11 cellular contexts compared by ENCODE assay signal in the genomic region with DNA sequence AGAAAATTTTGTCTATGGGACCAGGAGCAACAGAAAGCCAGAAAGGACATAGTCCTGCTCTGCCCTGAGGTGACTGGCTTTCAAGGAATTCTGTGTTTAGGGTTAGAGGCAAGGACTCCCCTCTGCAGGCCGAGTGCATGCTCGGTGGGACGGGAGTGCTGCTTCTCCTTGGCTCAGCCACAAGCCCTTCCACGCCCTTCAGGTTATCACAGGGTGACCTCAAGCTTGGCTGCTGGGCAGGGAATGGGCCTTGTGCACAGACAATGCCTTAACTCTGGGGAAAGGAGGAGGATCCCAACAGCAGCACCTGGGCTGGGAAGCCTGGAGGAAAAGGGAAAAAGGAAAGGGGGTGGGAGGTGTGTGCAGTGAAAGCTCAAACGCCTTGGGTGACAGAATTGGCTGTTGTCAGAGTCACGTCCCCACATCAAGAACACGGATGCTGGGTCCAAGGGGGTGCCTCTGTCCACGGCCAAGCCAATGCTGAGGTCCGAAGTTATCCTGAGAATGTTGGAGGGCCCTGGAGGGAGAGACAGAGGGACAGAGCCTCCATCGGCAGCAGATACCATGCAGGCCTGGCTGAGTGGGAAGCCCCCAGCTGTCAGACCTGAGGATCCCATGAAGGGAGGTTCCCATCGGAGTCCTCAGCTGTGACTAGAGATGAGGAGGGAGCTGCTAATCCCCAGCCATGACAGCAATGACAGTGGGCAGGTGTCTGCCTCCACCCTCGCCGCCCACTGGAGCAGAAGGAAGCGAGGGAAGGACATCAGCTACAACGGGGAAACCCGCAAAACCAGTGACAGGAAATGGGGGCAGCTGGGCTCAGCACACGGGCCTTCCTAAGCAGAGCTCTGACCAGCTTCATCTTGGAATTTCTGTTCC. TPM values are rescaled to one million over a fixed set of nuclear protein-coding genes. Genes with fewer than 3 reads are reported as not detected.
DNase-seq lines count a peak whose midpoint lies in the region; ATAC-seq, FAIRE-seq and TF ChIP-seq lines count a peak whose summit lies in the region.
"Had no signal": no experiment of that assay in that cellular context is flagged by ENCODE, and none has a peak within 500 bp of the region (broad histone marks: within the 10 kb centered on the region; RNA-seq: fewer than 3 reads in every experiment).

No MANE protein-coding gene starts in this region.

- no peak overlapping the region for H4K5ac ChIP-seq in IMR-90 (ENCODE audit: low read depth, low read length)

- no peak overlapping the region for H3K56ac ChIP-seq in IMR-90 (ENCODE audit: extremely low read depth, insufficient read depth, low read length)

- dilution Hi-C loops in IMR-90 (cut with HindIII; ENCODE audit: low sequenced_read_pairs, unreplicated experiment): no loop called here

- no peak overlapping the region for H3K14ac ChIP-seq in IMR-90 (replicated peaks; ENCODE audit: low read depth, low read length)

- FAIRE-seq in frontal cortex (lab: Jason Lieb, UNC): no peak

- H3K27ac ChIP-seq in IMR-90 (ENCODE audit: insufficient read depth, low read length): no peak overlapping the region
- H3K27ac ChIP-seq in esophagus (ENCODE audit: low read depth in 2 of 2, low read length in 1 of 2): peak overlapping the region; percentile 11 to 58
- peak overlapping the region; percentile 77 for H3K27ac ChIP-seq in substantia nigra (ENCODE audit: low read depth, low read length, poor library complexity, severe bottlenecking)
- H3K27ac ChIP-seq: SJSA1 had no signal

- H3K36me3 Mint-ChIP-seq in activated CD4-positive, alpha-beta T cell treated with anti-CD3 and anti-CD28 coated beads, Interleukin-2, amount 10 ng/mL, durations not matched to agents 24 days and 14 days (ENCODE audit: low read depth): no peaks in the 10 kb centered on the region

- H3K4me1 Mint-ChIP-seq in activated CD4-positive, alpha-beta T cell treated with anti-CD3 and anti-CD28 coated beads, Interleukin-2, amount 10 ng/mL, durations not matched to agents 24 days and 14 days: peaks cover 28% of the 10 kb centered on the region

- no peak overlapping the region for H4K8ac ChIP-seq in IMR-90 (ENCODE audit: low read depth in 2 of 2, low read length in 2 of 2)

- H3K9me3 ChIP-seq in IMR-90 (ENCODE audit: control insufficient read depth, insufficient read depth, low read length) (no peaks in the 10 kb centered on the region), esophagus (ENCODE audit: control insufficient read depth in 2 of 2, insufficient read depth in 1 of 2, low read depth in 1 of 2, low read length in 1 of 2) (no peaks in the 10 kb centered on the region)
- H3K9me3 ChIP-seq: SJSA1 had no signal

- H2AFZ ChIP-seq in IMR-90 (replicated peaks; ENCODE audit: low read length, poor library complexity): peak overlapping the region; percentile 32

- in situ Hi-C loops in IMR-90 (cut with MboI; ENCODE audit: low sequenced_read_pairs): loop anchor here (25.0 kb wide), 1 partner anchor 342 kb away; no protein-coding TSS in a partner anchor

- H3K27ac Mint-ChIP-seq in activated CD4-positive, alpha-beta T cell treated with anti-CD3 and anti-CD28 coated beads, Interleukin-2, amount 10 ng/mL, durations not matched to agents 24 days and 14 days: peak overlapping the region; percentile 70

- intact Hi-C loops in activated CD4-positive, alpha-beta T cell treated with anti-CD3 and anti-CD28 coated beads, Interleukin-2, amount 10 ng/mL, durations not matched to agents 24 days and 14 days (cut with micrococcal nuclease): loop anchor here (5.0 kb wide), 1 partner anchor 42 kb away; no protein-coding TSS in a partner anchor
- intact Hi-C loops in IMR-90 (cut with micrococcal nuclease): no loop called here

- POLR2A ChIA-PET in IMR-90 (lab: Charles Lee; ENCODE audit: unreplicated experiment): interaction anchor here (0.5 kb wide), 1 partner anchor 139 kb away, joined by 7 read pairs; no protein-coding TSS in a partner anchor

- H3K36me3 ChIP-seq in IMR-90 (ENCODE audit: control insufficient read depth, insufficient read depth, low read length) (no peaks in the 10 kb centered on the region), esophagus (ENCODE audit: control insufficient read depth in 2 of 2, insufficient read depth in 2 of 2, low read length in 1 of 2) (peaks cover 0 to 2% of the 10 kb centered on the region in 2 donors)
- H3K36me3 ChIP-seq: SJSA1 had no signal

- CTCF ChIA-PET in IMR-90 (lab: Yijun Ruan, JAX): interaction anchor here (1.0 kb wide), 1 partner anchor 96 kb away, joined by 3 read pairs; a partner anchor contains a TSS

- H3K9me1 ChIP-seq in IMR-90 (ENCODE audit: insufficient read depth, low read length): peaks cover 8% of the 10 kb centered on the region; the same call in 1 of the 2 replicates

- H2BK5ac ChIP-seq in IMR-90 (ENCODE audit: low read depth, low read length, poor library complexity, severe bottlenecking): no peak overlapping the region

- no peak overlapping the region for H2BK15ac ChIP-seq in IMR-90 (ENCODE audit: low read depth, low read length)

- no peak overlapping the region for H2BK120ac ChIP-seq in IMR-90 (ENCODE audit: low read depth, low read length)

- H4K20me1 ChIP-seq in IMR-90 (ENCODE audit: insufficient read depth, low read length): 0 out of 2 replicates have a peak, but pooled peaks cover 3% of the 10 kb centered on the region

- H3K4me2 ChIP-seq in IMR-90 (ENCODE audit: low read depth, low read length): no peak overlapping the region; the same call in 1 of the 2 replicates

- H3K4ac ChIP-seq in IMR-90 (ENCODE audit: low read depth, low read length): peak overlapping the region; percentile 2; the same call in 1 of the 2 replicates

- no peak overlapping the region for H3K4me3 ChIP-seq in IMR-90 (ENCODE audit: insufficient read depth, low read depth, low read length)
- H3K4me3 ChIP-seq in esophagus (ENCODE audit: low read depth in 1 of 2, low read length in 2 of 2): no peak overlapping the region
- H3K4me3 ChIP-seq: SJSA1 had no signal

- H2BK20ac ChIP-seq in IMR-90 (ENCODE audit: low read depth, low read length): no peak overlapping the region

- no peak for TF ChIP-seq CTCF in IMR-90 (conservative IDR thresholded peaks at IDR 0.05; ENCODE audit: low read depth, low read length)

- DNase-seq in activated CD4-positive, alpha-beta T cell treated with anti-CD3 and anti-CD28 coated beads, Interleukin-2, amount 10 ng/mL, durations not matched to agents 24 days and 14 days: peak; percentile 76
- no peak for DNase-seq in activated CD4-positive, alpha-beta T cell treated with anti-CD3 and anti-CD28 coated beads, Interleukin-2, amount 50 U/mL, for 48 hours
- no peak for DNase-seq in IMR-90
- no peak for DNase-seq in substantia nigra (lab: John Stamatoyannopoulos, UW)
- DNase-seq in frontal cortex (ENCODE audit: low spot score in 2 of 2): no peak
- no peak for DNase-seq in activated gamma-delta T cell (lab: John Stamatoyannopoulos, UW)
- no peak for DNase-seq in anterior cingulate cortex (lab: John Stamatoyannopoulos, UW)
- DNase-seq: stimulated activated naive CD4-positive, alpha-beta T cell treated with Interleukin-2 at 50 U/mL for 16 hours had no signal

- peak overlapping the region; percentile 54; the same call in 1 of the 2 replicates for H2AK5ac ChIP-seq in IMR-90 (ENCODE audit: low read depth, low read length)

- no peak overlapping the region for H3K23ac ChIP-seq in IMR-90 (ENCODE audit: low read depth, low read length)

- H3K27me3 ChIP-seq in IMR-90 (ENCODE audit: control insufficient read depth, insufficient read depth, low read length) (peaks cover 8% of the 10 kb centered on the region; the same call in 1 of the 2 replicates), esophagus (ENCODE audit: control insufficient read depth in 1 of 2, insufficient read depth in 2 of 2, low read length in 2 of 2) (no peaks in the 10 kb centered on the region)
- H3K27me3 ChIP-seq: SJSA1 had no signal

- H3K4me1 ChIP-seq in IMR-90 (ENCODE audit: control insufficient read depth, insufficient read depth, low read length) (peaks cover 11% of the 10 kb centered on the region), esophagus (ENCODE audit: control insufficient read depth in 2 of 2, insufficient read depth in 2 of 2, low read length in 1 of 2) (peaks cover 4 to 10% of the 10 kb centered on the region in 2 donors)

- peak overlapping the region; percentile 30 for H3K4me3 Mint-ChIP-seq in activated CD4-positive, alpha-beta T cell treated with anti-CD3 and anti-CD28 coated beads, Interleukin-2, amount 10 ng/mL, durations not matched to agents 24 days and 14 days

- no peak overlapping the region for H3K9ac ChIP-seq in IMR-90 (ENCODE audit: low read depth, low read length)

- H3K18ac ChIP-seq in IMR-90 (ENCODE audit: low read depth, low read length): no peak overlapping the region

- ATAC-seq in IMR-90 (ENCODE audit: low read depth): peak; percentile 24; the same call in 1 of the 2 replicates

- TF ChIP-seq RAD21 in IMR-90 (IDR thresholded peaks at IDR 0.05; ENCODE audit: low read length): no peak

- H3K27me3 Mint-ChIP-seq in activated CD4-positive, alpha-beta T cell treated with anti-CD3 and anti-CD28 coated beads, Interleukin-2, amount 10 ng/mL, durations not matched to agents 24 days and 14 days: no peaks in the 10 kb centered on the region

- H2AK9ac ChIP-seq in IMR-90 (replicated peaks; ENCODE audit: low read depth, low read length, poor library complexity): peak overlapping the region; percentile 55

- no peaks in the 10 kb centered on the region for H3K79me1 ChIP-seq in IMR-90 (ENCODE audit: low read depth in 1 of 2, low read length in 2 of 2)

- H4K91ac ChIP-seq in IMR-90 (ENCODE audit: insufficient read depth, low read depth, low read length): no peak overlapping the region

- BruUV-seq in IMR-90 (replicated peaks; lab: Mats Ljungman, UMichigan): no TSS peak

- TF ChIP-seq POLR2A in IMR-90 (IDR thresholded peaks at IDR 0.05; ENCODE audit: low read depth, low read length): no peak

- H3K9me3 Mint-ChIP-seq in activated CD4-positive, alpha-beta T cell treated with anti-CD3 and anti-CD28 coated beads, Interleukin-2, amount 10 ng/mL, durations not matched to agents 24 days and 14 days: no peaks in the 10 kb centered on the region

- WGBS in IMR-90 (ENCODE audit: extremely low coverage in 2 of 2, insufficient read length in 1 of 2), 2 experiments: 56% methylated on average over 5 of the region's 17 CpGs; no CpG with 5 or more reads in 1 of the 2 experiments
- WGBS in esophagus, 2 donors: 62 to 63% methylated on average over 17 of the region's 17 CpGs

TF ChIP-seq in IMR-90, 13 proteins besides CTCF, POLR2A, EP300 and RAD21 (continues in another document):
- TF ChIP-seq SMC3 (IDR thresholded peaks at IDR 0.05; ENCODE audit: low read depth, low read length) (no peak), CHD1 (IDR thresholded peaks at IDR 0.05; ENCODE audit: low read depth, low read length) (no peak)

RNA-seq across cellular contexts. Expression of a gene that starts 32.5 kb away (rescaled TPM):
- total RNA-seq in activated CD4-positive, alpha-beta T cell treated with anti-CD3 and anti-CD28 coated beads, Interleukin-2, amount 10 ng/mL, durations not matched to agents 24 days and 14 days: not detected in 2 replicates
- not detected in 2 replicates for total RNA-seq in IMR-90 (2012; rRNA removed)
- not detected in 2 replicates for polyA plus RNA-seq in IMR-90 (2012; rRNA removed)
- not detected in 2 replicates for polyA plus RNA-seq in IMR-90 (2012; cell fraction: cytosol; rRNA removed)
- not detected in 2 replicates for polyA plus RNA-seq in IMR-90 (2012; cell fraction: nucleus; rRNA removed; ENCODE audit: low replicate concordance)
- polyA plus RNA-seq in esophagus: under 1 TPM; 0.55 to 0.92 TPM
- total RNA-seq in frontal cortex: not detected
- total RNA-seq: glomerular endothelial cell, SJSA1 had no signal
